37 cellular contexts compared by ENCODE assay signal in the genomic region with DNA sequence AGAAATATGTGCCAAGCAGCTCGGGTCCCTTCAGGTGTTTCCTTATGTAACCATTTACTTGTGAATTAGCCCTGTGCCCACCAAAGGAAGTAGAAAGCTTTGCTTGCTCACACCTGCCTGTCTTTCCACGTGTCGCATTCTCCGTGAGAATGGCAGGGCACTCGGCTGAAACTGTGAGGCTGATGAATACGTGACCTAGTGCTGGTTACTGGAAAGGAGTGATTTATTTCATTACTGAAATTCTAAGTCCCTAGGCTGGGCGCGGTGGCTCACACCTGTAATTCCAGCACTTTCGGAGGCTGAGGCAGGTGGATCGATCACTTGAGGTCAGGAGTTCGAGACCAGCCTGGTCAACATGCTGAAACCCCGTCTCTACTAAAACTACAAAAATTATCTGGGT. TPM values are rescaled to one million over a fixed set of nuclear protein-coding genes. Genes with fewer than 3 reads are reported as not detected.
"Had no signal": no experiment of that assay in that cellular context is flagged by ENCODE, and none has a peak within 500 bp of the region (broad histone marks: within the 10 kb centered on the region; RNA-seq: fewer than 3 reads in every experiment).

No MANE protein-coding gene starts in this region.

- H3K4me3 Mint-ChIP-seq: activated B cell treated with CpG ODN at 0.5 μM for 24 hours; activated CD4-positive, alpha-beta T cell treated with anti-CD3 and anti-CD28 coated beads, Interleukin-2, amount 10 ng/mL, durations not matched to agents 7 days and 5 days; activated CD8-positive, alpha-beta T cell treated with anti-CD3 and anti-CD28 coated beads for 36 hours; activated naive CD4-positive, alpha-beta T cell treated with anti-CD3 and anti-CD28 coated beads for 36 hours; activated naive CD8-positive, alpha-beta T cell; activated naive CD8-positive, alpha-beta T cell treated with anti-CD3 and anti-CD28 coated beads, Interleukin-2, amount 50 U/mL, for 24 hours; activated T-cell treated with anti-CD3 and anti-CD28 coated beads, Interleukin-2, amount 50 U/mL, for 24 hours; brain had no signal

- H3K4me1 Mint-ChIP-seq: activated CD4-positive, alpha-beta T cell treated with anti-CD3 and anti-CD28 coated beads, Interleukin-2, amount 10 ng/mL, durations not matched to agents 7 days and 5 days; activated naive CD8-positive, alpha-beta T cell treated with anti-CD3 and anti-CD28 coated beads, Interleukin-2, amount 50 U/mL, for 24 hours; brain had no signal

- H3K27ac Mint-ChIP-seq: activated B cell treated with CpG ODN at 0.5 μM for 24 hours; activated CD4-positive, alpha-beta T cell treated with anti-CD3 and anti-CD28 coated beads, Interleukin-2, amount 10 ng/mL, durations not matched to agents 7 days and 5 days; activated CD8-positive, alpha-beta T cell treated with anti-CD3 and anti-CD28 coated beads for 36 hours; activated naive CD4-positive, alpha-beta T cell treated with anti-CD3 and anti-CD28 coated beads for 36 hours; activated naive CD8-positive, alpha-beta T cell; activated naive CD8-positive, alpha-beta T cell treated with anti-CD3 and anti-CD28 coated beads, Interleukin-2, amount 50 U/mL, for 24 hours; activated T-cell treated with anti-CD3 and anti-CD28 coated beads, Interleukin-2, amount 50 U/mL, for 24 hours; brain had no signal

- H3K4me2 ChIP-seq: PC-9 had no signal

- H3K9me3 Mint-ChIP-seq: activated B cell treated with CpG ODN at 0.5 μM for 24 hours; activated CD4-positive, alpha-beta T cell treated with anti-CD3 and anti-CD28 coated beads, Interleukin-2, amount 10 ng/mL, durations not matched to agents 7 days and 5 days; activated CD8-positive, alpha-beta T cell treated with anti-CD3 and anti-CD28 coated beads for 36 hours; activated naive CD4-positive, alpha-beta T cell treated with anti-CD3 and anti-CD28 coated beads for 36 hours; activated naive CD8-positive, alpha-beta T cell treated with anti-CD3 and anti-CD28 coated beads, Interleukin-2, amount 50 U/mL, for 24 hours; activated T-cell treated with anti-CD3 and anti-CD28 coated beads, Interleukin-2, amount 50 U/mL, for 24 hours had no signal

- H3K4me3 ChIP-seq: PC-9 had no signal

- H3K27ac ChIP-seq: PC-9, RWPE1, VCaP had no signal

- H3K36me3 Mint-ChIP-seq: activated naive CD8-positive, alpha-beta T cell; brain had no signal

- DNase-seq: activated B cell treated with CpG ODN at 0.5 μM for 24 hours; activated CD4-positive, alpha-beta T cell treated with anti-CD3 and anti-CD28 coated beads, Interleukin-2, amount 10 ng/mL, durations not matched to agents 7 days and 5 days; activated CD4-positive, CD25-positive, alpha-beta regulatory T cell treated with anti-CD3 and anti-CD28 coated beads, Interleukin-2, amount 50 U/mL, for 72 hours; activated CD8-positive, alpha-beta T cell treated with anti-CD3 and anti-CD28 coated beads for 36 hours; activated gamma-delta T cell treated with Interleukin-2 at 50 U/mL for 16 hours; activated naive CD4-positive, alpha-beta T cell treated with anti-CD3 and anti-CD28 coated beads for 36 hours; activated naive CD8-positive, alpha-beta T cell treated with anti-CD3 and anti-CD28 coated beads, Interleukin-2, amount 50 U/mL, for 24 hours; activated T-cell treated with anti-CD3 and anti-CD28 coated beads, Interleukin-2, amount 50 U/mL, for 24 hours; anterior cingulate cortex; caudate nucleus; cerebellar nuclear complex; KBM-7; MM.1S; MV-4-11; NCI-H1092; NCI-H1436 treated with DMSO at 0.1 percent for 48 hours; NCI-H1694 treated with DMSO at 0.1 percent for 48 hours; NCI-H2029 treated with DMSO at 0.1 percent for 48 hours; NCI-H2107; NCI-H2171; NCI-H510A; NCI-H526; NCI-H748 treated with DMSO at 0.1 percent for 48 hours; NK-92 treated with Interleukin-12 subunit alpha and Interleukin-12 subunit beta, amount 100 ng/mL, for 24 hours; PC-9; SIG-M5; T-helper 1 cell; T-helper 2 cell; T-helper 9 cell had no signal

- H3K27me3 Mint-ChIP-seq: activated CD8-positive, alpha-beta T cell treated with anti-CD3 and anti-CD28 coated beads for 36 hours; activated naive CD8-positive, alpha-beta T cell had no signal

- H2AFZ ChIP-seq: PC-9 had no signal

RNA-seq across cellular contexts. Expression of a gene that starts 45.9 kb away (rescaled TPM):
- total RNA-seq: activated B cell treated with CpG ODN at 0.5 μM for 24 hours; activated CD4-positive, alpha-beta T cell treated with anti-CD3 and anti-CD28 coated beads, Interleukin-2, amount 10 ng/mL, durations not matched to agents 7 days and 5 days; activated CD8-positive, alpha-beta T cell treated with anti-CD3 and anti-CD28 coated beads for 36 hours; activated naive CD4-positive, alpha-beta T cell treated with anti-CD3 and anti-CD28 coated beads for 36 hours; LHCN-M2; OCI-LY7; PC-9; Right ventricle myocardium inferior; SK-MEL-5 had no signal
